In genomic region chr5:151078490-151079262, GRCh38 we compare ENCODE assay signal across 8 cellular contexts. TPM values are rescaled to one million over a fixed set of nuclear protein-coding genes. Genes with fewer than 3 reads are reported as not detected.
A peak's percentile ranks its signal among the peaks of the same experiment; 100 is the strongest.
DNase-seq lines count a peak whose midpoint lies in the region; ATAC-seq, FAIRE-seq and TF ChIP-seq lines count a peak whose summit lies in the region.

No MANE protein-coding gene starts in this region.

- TF ChIP-seq EP300 in gastroesophageal sphincter (IDR thresholded peaks at IDR 0.05) = no peak

- DNase-seq in Caki2 (ENCODE audit: low read depth) (peak; percentile 75), NB4 (ENCODE audit: low read depth) (peak; percentile 32), activated gamma-delta T cell treated with Interleukin-2 at 50 U/mL for 16 hours (peak; percentile 66), neural progenitor cell (ENCODE audit: low spot score) (no peak), NK-92 (lab: John Stamatoyannopoulos, UW; ENCODE audit: unreplicated experiment) (no peak), D721Med (ENCODE audit: insufficient read length, low spot score) (no peak)

- H3K79me2 ChIP-seq in neural progenitor cell (ENCODE audit: low read depth) = peaks cover 29% of the 10 kb centered on the region

- H3K36me3 ChIP-seq in neural progenitor cell (no peaks in the 10 kb centered on the region), gastroesophageal sphincter (peaks cover 0 to 19% of the 10 kb centered on the region in 2 donors)

- no peak for TF ChIP-seq POLR2A in NB4 (IDR thresholded peaks at IDR 0.05; ENCODE audit: extremely low read depth, insufficient read length)
- TF ChIP-seq POLR2A in gastroesophageal sphincter (IDR thresholded peaks at IDR 0.05) = no peak

- peaks cover 8% of the 10 kb centered on the region for H3K36me3 Mint-ChIP-seq in neural progenitor cell

- no peaks in the 10 kb centered on the region for H3K27me3 ChIP-seq in neural progenitor cell
- H3K27me3 ChIP-seq in gastroesophageal sphincter = no peaks in the 10 kb centered on the region

- H3K27ac Mint-ChIP-seq in neural progenitor cell = peak overlapping the region; percentile 3

- WGBS in gastroesophageal sphincter (ENCODE audit: low coverage in 1 of 2), 2 donors = 80 to 87% methylated on average over 6 of the region's 16 CpGs

- TF ChIP-seq CTCF in NB4 (IDR thresholded peaks at IDR 0.05; ENCODE audit: low read depth, low read length) = no peak
- TF ChIP-seq CTCF in neural progenitor cell (IDR thresholded peaks at IDR 0.05) = no peak
- TF ChIP-seq CTCF in gastroesophageal sphincter (IDR thresholded peaks at IDR 0.05) = no peak
- TF ChIP-seq CTCF in D721Med (IDR thresholded peaks at IDR 0.05; ENCODE audit: insufficient read depth, missing control alignments) = no peak

- H3K4me2 ChIP-seq in neural progenitor cell = no peak overlapping the region

- no peaks in the 10 kb centered on the region for H3K9me3 ChIP-seq in neural progenitor cell (ENCODE audit: low read depth)
- H3K9me3 ChIP-seq in gastroesophageal sphincter = no peaks in the 10 kb centered on the region

- H3K27ac ChIP-seq in neural progenitor cell (no peak overlapping the region), gastroesophageal sphincter (no peak overlapping the region)

- no peak for FAIRE-seq in D721Med (lab: Jason Lieb, UNC)

- H3K4me3 ChIP-seq in NB4 (ENCODE audit: low read depth, low read length) = peak overlapping the region; percentile 11
- no peak overlapping the region for H3K4me3 ChIP-seq in neural progenitor cell
- no peak overlapping the region for H3K4me3 ChIP-seq in gastroesophageal sphincter

- H3K9ac ChIP-seq in neural progenitor cell = no peak overlapping the region

- in situ Hi-C loops in Caki2 (cut with HindIII; ENCODE audit: low pct_unique_long_range_greater_than_20kb, low sequenced_read_pairs) = no loop called here

- peak; percentile 42 for ATAC-seq in GM21515 (IDR thresholded peaks at IDR 0.05; ENCODE audit: unreplicated experiment)
- ATAC-seq in gastroesophageal sphincter = no peak

- peaks cover 3% of the 10 kb centered on the region for H3F3A ChIP-seq in neural progenitor cell (ENCODE audit: low read depth)

- peaks cover 28% of the 10 kb centered on the region for H3K4me1 Mint-ChIP-seq in neural progenitor cell

- H4K20me1 ChIP-seq in neural progenitor cell (ENCODE audit: low read depth) = peaks cover 5% of the 10 kb centered on the region

- peak overlapping the region; percentile 68 for H3K4me3 Mint-ChIP-seq in neural progenitor cell

- H3K27me3 Mint-ChIP-seq in neural progenitor cell (ENCODE audit: insufficient read depth, low read depth) = peaks cover 4% of the 10 kb centered on the region

- H2AFZ ChIP-seq in neural progenitor cell (replicated peaks) = no peak overlapping the region

- H3K4me1 ChIP-seq in neural progenitor cell = peaks cover 10% of the 10 kb centered on the region
- H3K4me1 ChIP-seq in gastroesophageal sphincter = peaks cover 0 to 65% (median 13%) of the 10 kb centered on the region in 3 donors

- no peaks in the 10 kb centered on the region for H3K9me3 Mint-ChIP-seq in neural progenitor cell

RNA-seq across cellular contexts. Expression of gene TNIP1, which starts 2.2 kb away (rescaled TPM):
- 160 and 176 TPM in 2 replicates for total RNA-seq in Caki2 (2014; rRNA removed; shearing (Covaris generic); ENCODE audit: low replicate concordance)
- total RNA-seq in neural progenitor cell (ENCODE audit: low replicate concordance) = 33.5 and 49.7 TPM in 2 replicates
- total RNA-seq in gastroesophageal sphincter = 100 to 1,000 TPM in 2 of 4 donors, 10 to 100 TPM in 2; 74.2 to 142 (median 97.9) TPM

RNA-seq across cellular contexts. Expression of gene GPX3, which starts 58.3 kb away (rescaled TPM):
- 80.4 and 92.6 TPM in 2 replicates for total RNA-seq in Caki2 (2014; rRNA removed; shearing (Covaris generic); ENCODE audit: low replicate concordance)
- total RNA-seq in neural progenitor cell (ENCODE audit: low replicate concordance) (17.9 and 22.4 TPM in 2 replicates), gastroesophageal sphincter (1,000 to 10,000 TPM in 3 of 4 donors, 100 to 1,000 TPM in 1; 690 to 3,141 (median 1,517) TPM)

Comparison
In these comparisons a context has a peak if more than half of its experiments do, and no peak if none do; other contexts are left out.
1. DNase-seq: peak in Caki2 (single experiment), NB4 (single experiment) and activated gamma-delta T cell treated with Interleukin-2 at 50 U/mL for 16 hours (single experiment); none in neural progenitor cell (single experiment), NK-92 (single experiment) and D721Med (single experiment).